16 cellular contexts compared by ENCODE assay signal in the genomic region with DNA sequence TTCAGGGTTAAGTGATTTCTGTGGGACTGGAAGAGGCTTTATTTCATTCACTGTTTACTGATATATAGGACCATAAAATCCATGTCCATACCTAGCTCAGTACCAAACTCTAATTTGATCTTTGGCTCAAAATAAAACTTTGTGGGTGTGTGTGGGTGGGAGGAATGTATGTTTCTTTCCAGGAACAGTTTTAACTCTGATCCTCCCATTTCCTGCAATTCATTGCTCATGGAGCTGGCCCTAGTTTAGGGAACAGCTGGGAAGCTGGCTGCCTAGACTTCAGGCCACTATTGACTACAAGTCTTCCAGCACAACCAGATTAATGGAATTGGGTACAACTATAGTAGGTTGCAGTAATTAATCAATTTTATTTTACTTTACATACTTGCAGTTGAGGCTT.
DNase-seq lines count a peak whose midpoint lies in the region; ATAC-seq, FAIRE-seq and TF ChIP-seq lines count a peak whose summit lies in the region.
"Had no signal": no experiment of that assay in that cellular context is flagged by ENCODE, and none has a peak within 500 bp of the region (broad histone marks: within the 10 kb centered on the region; RNA-seq: fewer than 3 reads in every experiment).

No MANE protein-coding gene starts in this region.

- intact Hi-C loops in heart right ventricle (cut with DNase I) (loop anchor here in 2 of 10 donors (10.0 kb wide), 2 partner anchors 51 to 81 kb away; no protein-coding TSS in a partner anchor), Right ventricle myocardium inferior (cut with DNase I) (no loop called here), gastrocnemius medialis (cut with DNase I; ENCODE audit: low total_unique reads) (no loop called here)

- H2BK12ac ChIP-seq in H1 (ENCODE audit: low read depth, low read length): no peak overlapping the region

- peak in 1 of 2 donors; percentile 19 for DNase-seq in heart right ventricle
- DNase-seq in Right ventricle myocardium inferior (ENCODE audit: missing footprints): no peak
- peak; percentile 12 for DNase-seq in MG63
- no peak for DNase-seq in H1 (ENCODE audit: low read depth in 1 of 2, low spot score in 2 of 2)
- no peak for DNase-seq in HEK293T (ENCODE audit: extremely low spot score)
- no peak for DNase-seq in gastrocnemius medialis
- DNase-seq: 8988T; AML-193; Caco-2; CD8-positive, alpha-beta memory T cell; GF-D8; IMR-90 had no signal

- TF ChIP-seq CTCF in heart right ventricle (IDR thresholded peaks at IDR 0.05) (no peak), H1 (IDR thresholded peaks at IDR 0.05; ENCODE audit: control extremely low read depth in 1 of 3, insufficient read depth in 1 of 3, low read depth in 1 of 3, low read length in 3 of 3) (no peak), nephron (IDR thresholded peaks at IDR 0.05; ENCODE audit: unreplicated experiment in 3 of 3) (no peak), gastrocnemius medialis (IDR thresholded peaks at IDR 0.05 in 4 of 5, conservative IDR thresholded peaks at IDR 0.05 in 1 of 5) (no peak)

- H4K5ac ChIP-seq in H1 (ENCODE audit: insufficient read length, low read depth, low read length): no peak overlapping the region

- peak overlapping the region; percentile 78; the same call in 1 of the 2 replicates for H2AFZ ChIP-seq in H1 (ENCODE audit: low read length)

- H3K79me1 ChIP-seq in H1 (ENCODE audit: low read depth, low read length): no peaks in the 10 kb centered on the region

- H3K36me3 ChIP-seq in heart right ventricle (no peaks in the 10 kb centered on the region), MG63 (no peaks in the 10 kb centered on the region), H1 (ENCODE audit: control insufficient read depth in 2 of 4, insufficient read depth in 4 of 4, low read length in 3 of 4) (no peaks in the 10 kb centered on the region), gastrocnemius medialis (no peaks in the 10 kb centered on the region)

- H2BK15ac ChIP-seq in H1 (ENCODE audit: low read length): no peak overlapping the region

- H2BK120ac ChIP-seq in H1 (replicated peaks; ENCODE audit: low read depth, low read length): no peak overlapping the region

- H3K4me2 ChIP-seq in H1 (ENCODE audit: insufficient read depth in 1 of 2, low read depth in 2 of 2, low read length in 2 of 2): peak overlapping the region; percentile 20 to 42; a peak in 1 of 4 replicates
- H3K4me2 ChIP-seq: BLaER1 had no signal

- in situ Hi-C loops in gastrocnemius medialis (cut with MboI; ENCODE audit: low sequenced_read_pairs in 4 of 4): no loop called here

- 0 out of 2 replicates have a peak overlapping the region, but pooled peaks have one; percentile 63 for H3K18ac ChIP-seq in H1 (ENCODE audit: extremely low read depth, low read length)

- peak overlapping the region in 4 of 10 donors; percentile 22 to 49 (median 36) for H3K27ac ChIP-seq in heart right ventricle
- H3K27ac ChIP-seq in H1 (ENCODE audit: low read depth, low read length): no peak overlapping the region
- no peak overlapping the region for H3K27ac ChIP-seq in gastrocnemius medialis
- H3K27ac ChIP-seq: BLaER1 had no signal

- POLR2A ChIA-PET in H1 (lab: Charles Lee; ENCODE audit: partially characterized antibody): no interaction called here
- POLR2A ChIA-PET in HEK293T (lab: Yijun Ruan, JAX): no interaction called here

- peak overlapping the region; percentile 27 for H3K4ac ChIP-seq in H1 (replicated peaks; ENCODE audit: insufficient read length, low read depth, low read length)

- H3K56ac ChIP-seq in H1 (replicated peaks; ENCODE audit: insufficient read length, low read depth, low read length): no peak overlapping the region

- H3K9me3 Mint-ChIP-seq in nephron: peaks cover 13% of the 10 kb centered on the region

- H4K8ac ChIP-seq in H1 (ENCODE audit: extremely low read depth, insufficient read depth, low read length): no peak overlapping the region

- H3K4me3 Mint-ChIP-seq in nephron: no peak overlapping the region
- H3K4me3 Mint-ChIP-seq: CD8-positive, alpha-beta memory T cell had no signal

- TF ChIP-seq POLR2A in H1 (IDR thresholded peaks at IDR 0.05; ENCODE audit: control extremely low read depth in 1 of 2, low read depth in 2 of 2, low read length in 2 of 2): no peak
- TF ChIP-seq POLR2A in gastrocnemius medialis (IDR thresholded peaks at IDR 0.05): no peak

- no peak for TF ChIP-seq EP300 in H1 (IDR thresholded peaks at IDR 0.05; ENCODE audit: borderline replicate concordance in 1 of 2, low read depth in 2 of 2, low read length in 2 of 2)

- FAIRE-seq in H1 (lab: Jason Lieb, UNC): no peak

- TF ChIP-seq RAD21 in H1 (IDR thresholded peaks at IDR 0.05 in 1 of 2, conservative IDR thresholded peaks at IDR 0.05 in 1 of 2; ENCODE audit: low read depth in 2 of 2, low read length in 2 of 2): no peak

- no peak overlapping the region for H2AK5ac ChIP-seq in H1 (ENCODE audit: low read depth, low read length)

- no peaks in the 10 kb centered on the region for H4K20me1 ChIP-seq in H1 (replicated peaks in 1 of 2; ENCODE audit: control insufficient read depth in 1 of 2, insufficient read depth in 2 of 2, low read length in 2 of 2)
- H4K20me1 ChIP-seq: BLaER1 had no signal

- H3K4me3 ChIP-seq in heart right ventricle (no peak overlapping the region), MG63 (no peak overlapping the region), H1 (ENCODE audit: extremely low read depth in 1 of 4, insufficient read depth in 2 of 4, low read depth in 3 of 4, low read length in 4 of 4) (peak overlapping the region in 1 of 4 experiments; percentile 24; a peak in 1 of 8 replicates), gastrocnemius medialis (no peak overlapping the region)
- H3K4me3 ChIP-seq: BLaER1 had no signal

- H2BK20ac ChIP-seq in H1 (ENCODE audit: low read length): no peak overlapping the region

- peaks cover 7% of the 10 kb centered on the region for H3K36me3 Mint-ChIP-seq in nephron (ENCODE audit: low read depth)

- H3K4me1 Mint-ChIP-seq in nephron: peaks cover 15% of the 10 kb centered on the region
- H3K4me1 Mint-ChIP-seq: CD8-positive, alpha-beta memory T cell had no signal

- H3K23me2 ChIP-seq in H1 (ENCODE audit: low read depth, low read length): no peaks in the 10 kb centered on the region

- H3K27ac Mint-ChIP-seq in nephron: peak overlapping the region; percentile 31 to 75 (median 55)
- H3K27ac Mint-ChIP-seq: CD8-positive, alpha-beta memory T cell had no signal

- H3K4me1 ChIP-seq in heart right ventricle (peaks cover 0 to 47% (median 19%) of the 10 kb centered on the region in 9 donors), H1 (replicated peaks in 1 of 4; ENCODE audit: control insufficient read depth in 3 of 4, insufficient read depth in 4 of 4, low read length in 3 of 4) (peaks cover 0 to 8% (median 6%) of the 10 kb centered on the region in 4 experiments; a peak in 4 of 7 replicates), gastrocnemius medialis (no peaks in the 10 kb centered on the region)
- H3K4me1 ChIP-seq: BLaER1, Caco-2 had no signal

- H3K79me2 ChIP-seq in H1 (ENCODE audit: control insufficient read depth in 1 of 2, insufficient read depth in 2 of 2, low read length in 2 of 2): no peaks in the 10 kb centered on the region

- no peaks in the 10 kb centered on the region for H3K27me3 Mint-ChIP-seq in nephron (ENCODE audit: low read depth)
- H3K27me3 Mint-ChIP-seq: CD8-positive, alpha-beta memory T cell had no signal

- no peak overlapping the region for H3K23ac ChIP-seq in H1 (ENCODE audit: insufficient read length)

- peaks cover 0 to 20% (median 0%) of the 10 kb centered on the region in 11 donors for H3K9me3 ChIP-seq in heart right ventricle
- no peaks in the 10 kb centered on the region for H3K9me3 ChIP-seq in MG63
- peaks cover 4 to 9% of the 10 kb centered on the region in 2 experiments; a peak in 2 of 4 replicates for H3K9me3 ChIP-seq in H1 (ENCODE audit: insufficient read depth in 2 of 2, low read depth in 1 of 2, low read length in 1 of 2)
- H3K9me3 ChIP-seq in gastrocnemius medialis: no peaks in the 10 kb centered on the region
- H3K9me3 ChIP-seq: Caco-2 had no signal

- H3K27me3 ChIP-seq in heart right ventricle (no peaks in the 10 kb centered on the region), MG63 (no peaks in the 10 kb centered on the region), H1 (replicated peaks in 1 of 4; ENCODE audit: control insufficient read depth in 3 of 4, extremely low read depth in 1 of 4, insufficient read depth in 3 of 4, low read length in 3 of 4) (no peaks in the 10 kb centered on the region), gastrocnemius medialis (no peaks in the 10 kb centered on the region)
- H3K27me3 ChIP-seq: BLaER1 had no signal

- H3K14ac ChIP-seq in H1 (ENCODE audit: insufficient read length): no peak overlapping the region

- H3K9ac ChIP-seq in H1 (replicated peaks in 1 of 4; ENCODE audit: extremely low read depth in 1 of 4, low read depth in 3 of 4, low read length in 3 of 4): no peak overlapping the region
- H3K9ac ChIP-seq: BLaER1 had no signal

- no peak overlapping the region for H2BK5ac ChIP-seq in H1 (ENCODE audit: low read depth, low read length)

- ATAC-seq in heart right ventricle (peak in 6 of 8 donors; percentile 34 to 85 (median 81)), Right ventricle myocardium inferior (no peak), GM19463 (IDR thresholded peaks at IDR 0.05; ENCODE audit: unreplicated experiment) (no peak), gastrocnemius medialis (no peak)
- ATAC-seq: HCT116 had no signal

- CTCF ChIA-PET in H1 (lab: Charles Lee; ENCODE audit: partially characterized antibody) (no interaction called here), HEK293T (lab: Yijun Ruan, JAX) (no interaction called here)

- peak overlapping the region; percentile 52 for H4K91ac ChIP-seq in H1 (replicated peaks; ENCODE audit: insufficient read length, low read length)

TF ChIP-seq in H1, 55 proteins besides CTCF, POLR2A, EP300 and RAD21:
- no peak for TF ChIP-seq SP1 (IDR thresholded peaks at IDR 0.05; ENCODE audit: low read depth, low read length)
- 0 out of 2 replicates have a peak, but pooled peaks have one; percentile 53 for TF ChIP-seq POU5F1 (IDR thresholded peaks at IDR 0.05; ENCODE audit: low read depth, low read length)
TF ChIP-seq in H1: peak in this region for 1.

TF ChIP-seq in HEK293T, 16 proteins besides CTCF, POLR2A, EP300 and RAD21 (continues in another document):
- TF ChIP-seq ELF4 (IDR thresholded peaks at IDR 0.05): no peak
- TF ChIP-seq L3MBTL2 (conservative IDR thresholded peaks at IDR 0.05): no peak
- no peak for TF ChIP-seq FOXK2 (IDR thresholded peaks at IDR 0.05)
- no peak for TF ChIP-seq SUZ12 (IDR thresholded peaks at IDR 0.05)
- no peak for TF ChIP-seq SP1 (IDR thresholded peaks at IDR 0.05)
- TF ChIP-seq HDGF (IDR thresholded peaks at IDR 0.05; ENCODE audit: borderline replicate concordance): no peak
- TF ChIP-seq, protein P1, sequence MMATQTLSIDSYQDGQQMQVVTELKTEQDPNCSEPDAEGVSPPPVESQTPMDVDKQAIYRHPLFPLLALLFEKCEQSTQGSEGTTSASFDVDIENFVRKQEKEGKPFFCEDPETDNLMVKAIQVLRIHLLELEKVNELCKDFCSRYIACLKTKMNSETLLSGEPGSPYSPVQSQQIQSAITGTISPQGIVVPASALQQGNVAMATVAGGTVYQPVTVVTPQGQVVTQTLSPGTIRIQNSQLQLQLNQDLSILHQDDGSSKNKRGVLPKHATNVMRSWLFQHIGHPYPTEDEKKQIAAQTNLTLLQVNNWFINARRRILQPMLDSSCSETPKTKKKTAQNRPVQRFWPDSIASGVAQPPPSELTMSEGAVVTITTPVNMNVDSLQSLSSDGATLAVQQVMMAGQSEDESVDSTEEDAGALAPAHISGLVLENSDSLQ (IDR thresholded peaks at IDR 0.05): no peak
- TF ChIP-seq TARDBP (IDR thresholded peaks at IDR 0.05): no peak

Comparison
In these comparisons a context has a peak if more than half of its experiments do, and no peak if none do; other contexts are left out.
1. ATAC-seq: peak in heart right ventricle (6 of 8); none in Right ventricle myocardium inferior (single experiment), GM19463 (single experiment) and gastrocnemius medialis (0 of 2).